19 cellular contexts compared by ENCODE assay signal in genomic region chr2:23653326-23653725, GRCh38.
"Had no signal": no experiment of that assay in that cellular context is flagged by ENCODE, and none has a peak within 500 bp of the region (broad histone marks: within the 10 kb centered on the region; RNA-seq: fewer than 3 reads in every experiment).

No MANE protein-coding gene starts in this region.

- H3K4me1 ChIP-seq: colonic mucosa, left lung, lower lobe of right lung, right atrium auricular region, testis had no signal

- H3K9me3 ChIP-seq: colonic mucosa, gastroesophageal sphincter, left lung, lower lobe of right lung, ovary, right atrium auricular region, sigmoid colon, testis had no signal

- H3K36me3 ChIP-seq: colonic mucosa, left lung, lower lobe of right lung, ovary, right atrium auricular region had no signal

- H3K4me3 ChIP-seq: colonic mucosa, gastroesophageal sphincter, left lung, lower lobe of right lung, ovary, right atrium auricular region, sigmoid colon, skin epidermis, testis, tibial nerve had no signal

- DNase-seq: colonic mucosa; dermis blood vessel endothelial cell; erythroblast; immature natural killer cell; lower lobe of right lung; natural killer cell; nucleus accumbens; ovary; sigmoid colon; stimulated activated CD4-positive, alpha-beta T cell treated with anti-CD3 and anti-CD28 coated beads, Interleukin-2, amount 100 ng/mL, for 24 hours; stimulated activated CD4-positive, alpha-beta T cell treated with anti-CD3 and anti-CD28 coated beads, Interleukin-4, amount 100 ng/mL, for 4 hours; stimulated activated naive B cell treated with anti-CD40 and anti-IgM and Interleukin-4, amounts not matched to agents 10 μg/mL and 1 μg/mL and 100 μg/mL, for 72 hours; stimulated activated naive CD8-positive, alpha-beta T cell treated with anti-CD3 and anti-CD28 coated beads, Interleukin-15, amount 100 ng/mL, for 72 hours; testis had no signal

- ATAC-seq: gastroesophageal sphincter; left lung; lower lobe of right lung; natural killer cell; stimulated activated naive B cell treated with anti-CD40 and anti-IgM and Interleukin-4, amounts not matched to agents 10 μg/mL and 1 μg/mL and 100 μg/mL, for 72 hours; stimulated activated naive CD8-positive, alpha-beta T cell treated with anti-CD3 and anti-CD28 coated beads, Interleukin-15, amount 100 ng/mL, for 72 hours had no signal

- H3K27ac ChIP-seq: colonic mucosa, gastroesophageal sphincter, left lung, lower lobe of right lung, ovary, right atrium auricular region, sigmoid colon, skin epidermis, testis, tibial nerve had no signal

- H3K27me3 ChIP-seq: colonic mucosa, gastroesophageal sphincter, left lung, ovary, right atrium auricular region, sigmoid colon, testis, tibial nerve had no signal
